ENCODE assay signal across 1 cellular context in the genomic region with DNA sequence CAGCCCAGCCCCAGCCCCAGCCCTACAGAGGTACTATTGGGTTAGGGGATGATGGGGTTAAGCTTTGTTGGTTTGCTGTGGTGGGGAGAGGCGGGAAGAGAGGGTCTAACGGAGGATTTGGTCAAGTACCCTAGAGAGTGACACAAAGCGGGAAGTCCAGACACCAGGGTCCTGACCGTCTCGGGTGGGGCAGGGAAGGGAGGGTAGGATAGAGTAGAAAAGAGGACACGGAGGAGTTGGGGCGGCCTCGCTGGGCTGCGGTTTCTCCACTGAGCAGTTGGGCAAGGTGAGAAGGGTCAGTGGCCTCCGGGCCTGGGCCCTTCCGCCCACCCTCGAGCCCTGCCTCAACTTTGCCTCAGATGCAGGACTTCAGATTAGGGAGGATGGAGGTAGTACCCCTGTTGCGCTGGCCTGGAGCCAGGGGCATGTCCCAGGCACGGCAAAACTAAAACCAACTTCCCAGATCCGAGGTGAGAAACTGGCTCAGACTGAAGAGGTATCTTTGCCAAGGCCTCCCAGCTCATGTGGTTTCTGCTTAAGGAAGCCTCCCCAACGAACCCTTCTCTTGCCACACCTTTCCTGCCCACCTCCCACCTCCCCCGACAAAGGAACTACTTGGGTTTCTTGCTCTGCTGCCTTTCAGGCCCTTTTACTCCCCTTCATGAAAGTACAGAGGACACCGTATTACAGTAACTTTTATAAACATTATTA.
A peak's percentile ranks its signal among the peaks of the same experiment; 100 is the strongest.
TF ChIP-seq lines count a peak whose summit lies in the region.

No MANE protein-coding gene starts in this region.

TF ChIP-seq in GM12878, 131 proteins besides CTCF, POLR2A, EP300 and RAD21:
- TF ChIP-seq LARP7 (IDR thresholded peaks at IDR 0.05) (0 out of 2 replicates have a peak, but pooled peaks have one; percentile 17), MXI1 (IDR thresholded peaks at IDR 0.05; ENCODE audit: low read depth, low read length) (0 out of 2 replicates have a peak, but pooled peaks have one; percentile 20), RUNX3 (IDR thresholded peaks at IDR 0.05; ENCODE audit: low read length) (peak; percentile 34; the same call in 1 of the 2 replicates), NFIC (IDR thresholded peaks at IDR 0.05; ENCODE audit: low read depth, low read length) (no peak), FOXK2 (IDR thresholded peaks at IDR 0.05) (no peak), NR2F1 (conservative IDR thresholded peaks at IDR 0.05) (peak; percentile 53; the same call in 1 of the 2 replicates), EED (IDR thresholded peaks at IDR 0.05; ENCODE audit: low read depth) (0 out of 2 replicates have a peak, but pooled peaks have one; percentile 14), ZNF207 (IDR thresholded peaks at IDR 0.05; ENCODE audit: borderline replicate concordance) (no peak), POLR2AphosphoS5 (IDR thresholded peaks at IDR 0.05; ENCODE audit: low read length) (no peak), SUZ12 (IDR thresholded peaks at IDR 0.05; ENCODE audit: unreplicated experiment) (no peak), PAX5 (IDR thresholded peaks at IDR 0.05; ENCODE audit: borderline replicate concordance, low read depth, low read length) (0 out of 2 replicates have a peak, but pooled peaks have one; percentile 5), HDGF (IDR thresholded peaks at IDR 0.05) (0 out of 2 replicates have a peak, but pooled peaks have one; percentile 3), MYB (IDR thresholded peaks at IDR 0.05; ENCODE audit: borderline replicate concordance, low read depth, low read length) (no peak), CBFB (IDR thresholded peaks at IDR 0.05; ENCODE audit: low read depth) (0 out of 2 replicates have a peak, but pooled peaks have one; percentile 14)
- TF ChIP-seq, protein P1, sequence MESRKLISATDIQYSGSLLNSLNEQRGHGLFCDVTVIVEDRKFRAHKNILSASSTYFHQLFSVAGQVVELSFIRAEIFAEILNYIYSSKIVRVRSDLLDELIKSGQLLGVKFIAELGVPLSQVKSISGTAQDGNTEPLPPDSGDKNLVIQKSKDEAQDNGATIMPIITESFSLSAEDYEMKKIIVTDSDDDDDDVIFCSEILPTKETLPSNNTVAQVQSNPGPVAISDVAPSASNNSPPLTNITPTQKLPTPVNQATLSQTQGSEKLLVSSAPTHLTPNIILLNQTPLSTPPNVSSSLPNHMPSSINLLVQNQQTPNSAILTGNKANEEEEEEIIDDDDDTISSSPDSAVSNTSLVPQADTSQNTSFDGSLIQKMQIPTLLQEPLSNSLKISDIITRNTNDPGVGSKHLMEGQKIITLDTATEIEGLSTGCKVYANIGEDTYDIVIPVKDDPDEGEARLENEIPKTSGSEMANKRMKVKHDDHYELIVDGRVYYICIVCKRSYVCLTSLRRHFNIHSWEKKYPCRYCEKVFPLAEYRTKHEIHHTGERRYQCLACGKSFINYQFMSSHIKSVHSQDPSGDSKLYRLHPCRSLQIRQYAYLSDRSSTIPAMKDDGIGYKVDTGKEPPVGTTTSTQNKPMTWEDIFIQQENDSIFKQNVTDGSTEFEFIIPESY (IDR thresholded peaks at IDR 0.05) = no peak
- TF ChIP-seq, protein P2, sequence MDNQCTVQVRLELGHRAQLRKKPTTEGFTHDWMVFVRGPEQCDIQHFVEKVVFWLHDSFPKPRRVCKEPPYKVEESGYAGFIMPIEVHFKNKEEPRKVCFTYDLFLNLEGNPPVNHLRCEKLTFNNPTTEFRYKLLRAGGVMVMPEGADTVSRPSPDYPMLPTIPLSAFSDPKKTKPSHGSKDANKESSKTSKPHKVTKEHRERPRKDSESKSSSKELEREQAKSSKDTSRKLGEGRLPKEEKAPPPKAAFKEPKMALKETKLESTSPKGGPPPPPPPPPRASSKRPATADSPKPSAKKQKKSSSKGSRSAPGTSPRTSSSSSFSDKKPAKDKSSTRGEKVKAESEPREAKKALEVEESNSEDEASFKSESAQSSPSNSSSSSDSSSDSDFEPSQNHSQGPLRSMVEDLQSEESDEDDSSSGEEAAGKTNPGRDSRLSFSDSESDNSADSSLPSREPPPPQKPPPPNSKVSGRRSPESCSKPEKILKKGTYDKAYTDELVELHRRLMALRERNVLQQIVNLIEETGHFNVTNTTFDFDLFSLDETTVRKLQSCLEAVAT (IDR thresholded peaks at IDR 0.05) = 0 out of 2 replicates have a peak, but pooled peaks have one; percentile 22
- TF ChIP-seq, protein P3, sequence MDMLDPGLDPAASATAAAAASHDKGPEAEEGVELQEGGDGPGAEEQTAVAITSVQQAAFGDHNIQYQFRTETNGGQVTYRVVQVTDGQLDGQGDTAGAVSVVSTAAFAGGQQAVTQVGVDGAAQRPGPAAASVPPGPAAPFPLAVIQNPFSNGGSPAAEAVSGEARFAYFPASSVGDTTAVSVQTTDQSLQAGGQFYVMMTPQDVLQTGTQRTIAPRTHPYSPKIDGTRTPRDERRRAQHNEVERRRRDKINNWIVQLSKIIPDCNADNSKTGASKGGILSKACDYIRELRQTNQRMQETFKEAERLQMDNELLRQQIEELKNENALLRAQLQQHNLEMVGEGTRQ (IDR thresholded peaks at IDR 0.05; ENCODE audit: borderline replicate concordance, low read depth, low read length) = no peak
- TF ChIP-seq, protein P4, sequence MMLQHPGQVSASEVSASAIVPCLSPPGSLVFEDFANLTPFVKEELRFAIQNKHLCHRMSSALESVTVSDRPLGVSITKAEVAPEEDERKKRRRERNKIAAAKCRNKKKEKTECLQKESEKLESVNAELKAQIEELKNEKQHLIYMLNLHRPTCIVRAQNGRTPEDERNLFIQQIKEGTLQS (IDR thresholded peaks at IDR 0.05; ENCODE audit: borderline replicate concordance, extremely low read depth, low read depth, low read length) = no peak
TF ChIP-seq in GM12878: peak in this region for 9.
